ENCODE assay signal across 7 cellular contexts in genomic region chr19:17215125-17215971, GRCh38. TPM values are rescaled to one million over a fixed set of nuclear protein-coding genes. Genes with fewer than 3 reads are reported as not detected.
DNase-seq lines count a peak whose midpoint lies in the region; ATAC-seq and TF ChIP-seq lines count a peak whose summit lies in the region.

Gene USE1, plus strand, starts transcription at chr19:17215357. Its CDS starts 49 bp downstream, at chr19:17215406.

- H4K20me1 ChIP-seq in mammary epithelial cell (ENCODE audit: insufficient read depth, low read length) (no peaks in the 10 kb centered on the region), smooth muscle cell (ENCODE audit: low read depth) (no peaks in the 10 kb centered on the region)

- H3K9ac ChIP-seq in mammary epithelial cell (ENCODE audit: insufficient read depth, low read length): peak within 1 kb of the TSS; percentile 67
- H3K9ac ChIP-seq in smooth muscle cell (ENCODE audit: low read depth): peak within 1 kb of the TSS; percentile 84

- peak; percentile 92 for DNase-seq in NCI-H2227 (lab: John Stamatoyannopoulos, UW; ENCODE audit: unreplicated experiment)
- DNase-seq in mammary epithelial cell: peak; percentile 88
- peak; percentile 90 for DNase-seq in iPS-NIHi7 (ENCODE audit: extremely low spot score)
- peak; percentile 79 for DNase-seq in smooth muscle cell (lab: John Stamatoyannopoulos, UW; ENCODE audit: unreplicated experiment)

- no peaks in the 10 kb centered on the region for H3F3A ChIP-seq in smooth muscle cell (ENCODE audit: low read depth)

- H3K4me3 ChIP-seq in WI38 (ENCODE audit: low read depth, low read length): peak within 1 kb of the TSS; percentile 68
- H3K4me3 ChIP-seq in mammary epithelial cell (replicated peaks in 1 of 3; ENCODE audit: insufficient read depth in 1 of 3, low read depth in 2 of 3, low read length in 3 of 3): peak within 1 kb of the TSS; percentile 77 to 87 (median 80)
- H3K4me3 ChIP-seq in smooth muscle cell: peak within 1 kb of the TSS; percentile 74

- H3K4me2 ChIP-seq in mammary epithelial cell (ENCODE audit: insufficient read depth, low read depth, low read length) (peak within 1 kb of the TSS; percentile 91), smooth muscle cell (peak within 1 kb of the TSS; percentile 91)

- CTCF ChIA-PET in mammary epithelial cell (lab: Charles Lee; ENCODE audit: low non-redundant PET): no interaction called here

- H3K27ac ChIP-seq in mammary epithelial cell (ENCODE audit: insufficient read depth, low read depth, low read length) (peak within 1 kb of the TSS; percentile 81), smooth muscle cell (ENCODE audit: low read depth) (peak within 1 kb of the TSS; percentile 71)

- BruUV-seq in mammary epithelial cell (replicated peaks; lab: Mats Ljungman, UMichigan): TSS peak; percentile 84

- H3K9me3 ChIP-seq in mammary epithelial cell (replicated peaks; ENCODE audit: insufficient read depth, low read length) (no peaks in the 10 kb centered on the region), smooth muscle cell (replicated peaks; ENCODE audit: low read depth) (no peaks in the 10 kb centered on the region)

- intact Hi-C loops in mammary epithelial cell (cut with micrococcal nuclease): loop anchor here (2.0 kb wide), 1 partner anchor 51 kb away; the partner anchor contains the start of gene BABAM1

- H2AFZ ChIP-seq in mammary epithelial cell (ENCODE audit: low read depth, low read length) (peak within 1 kb of the TSS; percentile 96), smooth muscle cell (ENCODE audit: low read depth) (peak within 1 kb of the TSS; percentile 15)

- in situ Hi-C loops in mammary epithelial cell (cut with MboI; ENCODE audit: low sequenced_read_pairs in 2 of 2): no loop called here

- 8% methylated on average over 33 of the region's 56 CpGs for WGBS in mammary epithelial cell (ENCODE audit: low coverage, missing lambda C conversion rate)
- 4% methylated on average over 52 of the region's 56 CpGs for WGBS in smooth muscle cell (ENCODE audit: low lambda C conversion rate)

- ATAC-seq in GM18511 (IDR thresholded peaks at IDR 0.05; ENCODE audit: unreplicated experiment) (peak; percentile 85), HG03097 (IDR thresholded peaks at IDR 0.05; ENCODE audit: low FRiP score, unreplicated experiment) (peak; percentile 59)

- H3K79me2 ChIP-seq in mammary epithelial cell (ENCODE audit: insufficient read depth, low read length) (no peaks in the 10 kb centered on the region), smooth muscle cell (ENCODE audit: low read depth) (no peaks in the 10 kb centered on the region)

- H3K36me3 ChIP-seq in mammary epithelial cell (ENCODE audit: insufficient read depth, low read length): peaks cover 6% of the 10 kb centered on the region
- H3K36me3 ChIP-seq in smooth muscle cell (ENCODE audit: low read depth): no peaks in the 10 kb centered on the region

- peaks cover 11% of the 10 kb centered on the region for H3K4me1 ChIP-seq in mammary epithelial cell (ENCODE audit: insufficient read depth, low read length)
- peaks cover 5% of the 10 kb centered on the region for H3K4me1 ChIP-seq in smooth muscle cell (ENCODE audit: low read depth)

- TF ChIP-seq CTCF in WI38 (IDR thresholded peaks at IDR 0.05; ENCODE audit: low read depth, low read length): no peak
- no peak for TF ChIP-seq CTCF in mammary epithelial cell (conservative IDR thresholded peaks at IDR 0.05 in 1 of 2, IDR thresholded peaks at IDR 0.05 in 1 of 2; ENCODE audit: extremely low read depth in 1 of 2, insufficient read depth in 1 of 2, low read depth in 1 of 2, low read length in 2 of 2)
- no peak for TF ChIP-seq CTCF in smooth muscle cell (IDR thresholded peaks at IDR 0.05; ENCODE audit: borderline replicate concordance, insufficient read depth, poor library complexity, severe bottlenecking)

- dilution Hi-C loops in mammary epithelial cell (cut with HindIII; ENCODE audit: low sequenced_read_pairs): no loop called here

- H3K27me3 ChIP-seq in mammary epithelial cell (ENCODE audit: insufficient read depth, low read length): no peaks in the 10 kb centered on the region
- no peaks in the 10 kb centered on the region for H3K27me3 ChIP-seq in smooth muscle cell (ENCODE audit: low read depth)

RNA-seq across cellular contexts. Expression of gene USE1, which starts in this region (rescaled TPM):
- total RNA-seq in mammary epithelial cell: 10 to 100 TPM; 18.4 to 24.0 TPM
- 24.2 TPM for polyA plus RNA-seq in mammary epithelial cell
- polyA minus RNA-seq in mammary epithelial cell: 2.3 TPM
- 12.8 and 16.4 TPM in 2 replicates for total RNA-seq in smooth muscle cell
- 28.8 and 45.4 TPM in 2 replicates for polyA plus RNA-seq in smooth muscle cell

Comparison
In these comparisons a context has a peak if more than half of its experiments do, and no peak if none do; other contexts are left out.
1. Peak in every context shown above with its lines: DNase-seq, ATAC-seq, H3K4me3 ChIP-seq and H3K27ac ChIP-seq.